In genomic region chr4:1693131-1693896, GRCh38 we compare ENCODE assay signal across 8 cellular contexts. TPM values are rescaled to one million over a fixed set of nuclear protein-coding genes. Genes with fewer than 3 reads are reported as not detected.
DNase-seq lines count a peak whose midpoint lies in the region; ATAC-seq, FAIRE-seq and TF ChIP-seq lines count a peak whose summit lies in the region.

No MANE protein-coding gene starts in this region.

- BruUV-seq in endothelial cell of umbilical vein (replicated peaks; lab: Mats Ljungman, UMichigan): TSS peak; percentile 21

- ATAC-seq in HG03571 (IDR thresholded peaks at IDR 0.05; ENCODE audit: unreplicated experiment): peak; percentile 85
- ATAC-seq in naive thymus-derived CD8-positive, alpha-beta T cell: peak; percentile 96 to 98
- peak; percentile 94 for ATAC-seq in stimulated activated effector memory CD8-positive, alpha-beta T cell treated with anti-CD3 and anti-CD28 coated beads, Interleukin-12 subunit alpha, Interleukin-12 subunit beta, amount 100 ng/mL, for 72 hours

- H3K36me3 Mint-ChIP-seq in naive thymus-derived CD8-positive, alpha-beta T cell: peaks cover 0 to 72% (median 11%) of the 10 kb centered on the region in 3 donors
- H3K36me3 Mint-ChIP-seq in stimulated activated effector memory CD8-positive, alpha-beta T cell treated with anti-CD3 and anti-CD28 coated beads, Interleukin-12 subunit alpha, Interleukin-12 subunit beta, amount 100 ng/mL, for 72 hours: peaks cover 97% of the 10 kb centered on the region

- no peak overlapping the region for H3K27ac ChIP-seq in endothelial cell of umbilical vein (ENCODE audit: insufficient read depth, low read depth, low read length)

- H4K20me1 ChIP-seq in endothelial cell of umbilical vein (replicated peaks; ENCODE audit: control insufficient read depth, extremely low read depth, insufficient read depth, low read length): no peaks in the 10 kb centered on the region

- no peaks in the 10 kb centered on the region for H3K9me3 ChIP-seq in endothelial cell of umbilical vein (replicated peaks; ENCODE audit: control insufficient read depth, insufficient read depth, low read length)

- DNase-seq in SIG-M5 treated with dmso at 0.1 percent for 504 hours (lab: John Stamatoyannopoulos, UW; ENCODE audit: unreplicated experiment) (peak; percentile 63), SIG-M5 (lab: John Stamatoyannopoulos, UW) (no peak), NOMO-1 treated with dmso at 0.1 percent for 144 hours (lab: John Stamatoyannopoulos, UW; ENCODE audit: unreplicated experiment) (peak; percentile 62), endothelial cell of umbilical vein (ENCODE audit: low read depth, low spot score) (peak; percentile 78)
- peak; percentile 84 for DNase-seq in activated CD8-positive, alpha-beta memory T cell treated with anti-CD3 and anti-CD28 coated beads for 24 hours
- peak; percentile 59 to 84 (median 76) for DNase-seq in naive thymus-derived CD8-positive, alpha-beta T cell
- DNase-seq in stimulated activated effector memory CD8-positive, alpha-beta T cell treated with anti-CD3 and anti-CD28 coated beads, Interleukin-12 subunit alpha, Interleukin-12 subunit beta, amount 100 ng/mL, for 72 hours (ENCODE audit: low spot score in 2 of 2): peak; percentile 63 to 82

- H3K9me1 ChIP-seq in endothelial cell of umbilical vein (replicated peaks; ENCODE audit: control insufficient read depth, extremely low read depth, insufficient read depth, low read length): no peaks in the 10 kb centered on the region

- dilution Hi-C loops in endothelial cell of umbilical vein (cut with MboI; ENCODE audit: extremely low pct_ligation_motif_present, low sequenced_read_pairs): no loop called here

- no peaks in the 10 kb centered on the region for H3K27me3 ChIP-seq in endothelial cell of umbilical vein (ENCODE audit: control insufficient read depth in 2 of 2, insufficient read depth in 2 of 2, low read length in 2 of 2)

- H3K27me3 Mint-ChIP-seq in naive thymus-derived CD8-positive, alpha-beta T cell: no peaks in the 10 kb centered on the region

- H3K27ac Mint-ChIP-seq in naive thymus-derived CD8-positive, alpha-beta T cell: peak overlapping the region in 8 of 10 donors; percentile 41 to 82 (median 76)
- no peak overlapping the region for H3K27ac Mint-ChIP-seq in stimulated activated effector memory CD8-positive, alpha-beta T cell treated with anti-CD3 and anti-CD28 coated beads, Interleukin-12 subunit alpha, Interleukin-12 subunit beta, amount 100 ng/mL, for 72 hours

- no peak overlapping the region for H2AFZ ChIP-seq in endothelial cell of umbilical vein (ENCODE audit: low read depth, low read length)

- peak; percentile 83 for FAIRE-seq in endothelial cell of umbilical vein (lab: Jason Lieb, UNC)

- TF ChIP-seq POLR2A in endothelial cell of umbilical vein (IDR thresholded peaks at IDR 0.05; ENCODE audit: low read depth, low read length): no peak

- no peak overlapping the region for H3K4me3 ChIP-seq in endothelial cell of umbilical vein (replicated peaks in 1 of 3; ENCODE audit: insufficient read depth in 1 of 3, low read depth in 1 of 3, low read length in 3 of 3)

- H3K4me3 Mint-ChIP-seq in naive thymus-derived CD8-positive, alpha-beta T cell: no peak overlapping the region
- H3K4me3 Mint-ChIP-seq in stimulated activated effector memory CD8-positive, alpha-beta T cell treated with anti-CD3 and anti-CD28 coated beads, Interleukin-12 subunit alpha, Interleukin-12 subunit beta, amount 100 ng/mL, for 72 hours: no peak overlapping the region

- H3K36me3 ChIP-seq in endothelial cell of umbilical vein (ENCODE audit: control insufficient read depth in 2 of 2, extremely low read depth in 1 of 2, insufficient read depth in 2 of 2, low read length in 2 of 2): peaks cover 15 to 33% of the 10 kb centered on the region in 2 experiments

- H3K4me2 ChIP-seq in endothelial cell of umbilical vein (ENCODE audit: insufficient read depth, low read length): no peak overlapping the region

- no peaks in the 10 kb centered on the region for H3K4me1 ChIP-seq in endothelial cell of umbilical vein (ENCODE audit: control insufficient read depth, extremely low read depth, insufficient read depth, low read length)

- peaks cover 0 to 5% (median 3%) of the 10 kb centered on the region in 4 donors for H3K4me1 Mint-ChIP-seq in naive thymus-derived CD8-positive, alpha-beta T cell
- no peaks in the 10 kb centered on the region for H3K4me1 Mint-ChIP-seq in stimulated activated effector memory CD8-positive, alpha-beta T cell treated with anti-CD3 and anti-CD28 coated beads, Interleukin-12 subunit alpha, Interleukin-12 subunit beta, amount 100 ng/mL, for 72 hours

- POLR2A ChIA-PET in endothelial cell of umbilical vein (lab: Charles Lee): interaction anchor here (0.7 to 1.2 kb wide), 4 partner anchors 18 to 34 kb away, joined by 3 to 5 read pairs (median 4); partner anchors contain the start of gene SLBP
- POLR2A ChIA-PET in naive thymus-derived CD8-positive, alpha-beta T cell (lab: Charles Lee): interaction anchor here (0.6 to 6.5 kb wide), 9 partner anchors 8 to 493 kb away, joined by 3 to 85 read pairs (median 3); partner anchors contain the start of genes SLBP, TACC3 and TMEM129

- TF ChIP-seq CTCF in endothelial cell of umbilical vein (IDR thresholded peaks at IDR 0.05; ENCODE audit: extremely low read depth in 1 of 2, insufficient read depth in 1 of 2, low read depth in 1 of 2, low read length in 2 of 2): peak; percentile 94 to 95

- intact Hi-C loops in endothelial cell of umbilical vein (cut with micrococcal nuclease): loop anchor here (1.0 kb wide), 2 partner anchors 33 to 117 kb away; no protein-coding TSS in a partner anchor

- no peak overlapping the region for H3K9ac ChIP-seq in endothelial cell of umbilical vein (replicated peaks; ENCODE audit: extremely low read depth, insufficient read depth, low read length)

- H3K9me3 Mint-ChIP-seq in naive thymus-derived CD8-positive, alpha-beta T cell: no peaks in the 10 kb centered on the region
- no peaks in the 10 kb centered on the region for H3K9me3 Mint-ChIP-seq in stimulated activated effector memory CD8-positive, alpha-beta T cell treated with anti-CD3 and anti-CD28 coated beads, Interleukin-12 subunit alpha, Interleukin-12 subunit beta, amount 100 ng/mL, for 72 hours

- H3K79me2 ChIP-seq in endothelial cell of umbilical vein (ENCODE audit: control insufficient read depth, insufficient read depth, low read length): no peaks in the 10 kb centered on the region

- CTCF ChIA-PET in endothelial cell of umbilical vein (lab: Charles Lee): interaction anchor here (0.7 to 9.7 kb wide), 29 partner anchors 10 to 337 kb away, joined by 3 to 347 read pairs (median 6); partner anchors contain the start of genes FAM53A, NSD2, SLBP and TACC3

TF ChIP-seq in endothelial cell of umbilical vein, 7 proteins besides CTCF, POLR2A, EP300 and RAD21 (continues in another document):
- no peak for TF ChIP-seq JUN (IDR thresholded peaks at IDR 0.05; ENCODE audit: borderline replicate concordance, insufficient read depth, insufficient read length, low read depth)

RNA-seq across cellular contexts. Expression of gene FAM53A, which starts 9.2 kb away (rescaled TPM):
- 1.3 and 1.7 TPM in 2 replicates for total RNA-seq in endothelial cell of umbilical vein
- 1.3 and 1.8 TPM in 2 replicates for polyA plus RNA-seq in endothelial cell of umbilical vein
- polyA plus RNA-seq in endothelial cell of umbilical vein (2011; cell fraction: cytosol; rRNA removed): 0.83 and 1.6 TPM in 2 replicates
- 2.0 and 2.8 TPM in 2 replicates for polyA plus RNA-seq in endothelial cell of umbilical vein (2011; cell fraction: nucleus; rRNA removed)
- 0.25 and 1.3 TPM in 2 replicates for polyA plus RNA-seq in endothelial cell of umbilical vein (2012)
- polyA minus RNA-seq in endothelial cell of umbilical vein: 0.45 and 0.75 TPM in 2 replicates
- 1.7 TPM for polyA minus RNA-seq in endothelial cell of umbilical vein (2011; cell fraction: cytosol; rRNA and poly(A)+ RNA removed)
- polyA minus RNA-seq in endothelial cell of umbilical vein (2011; cell fraction: nucleus; rRNA and poly(A)+ RNA removed): 1.5 and 1.9 TPM in 2 replicates
- total RNA-seq in naive thymus-derived CD8-positive, alpha-beta T cell: 1 to 10 TPM; 1.1 to 1.3 TPM
- polyA plus RNA-seq in naive thymus-derived CD8-positive, alpha-beta T cell: 1 to 10 TPM in 2 of 3 donors, under 1 TPM in 1; 0.64 to 1.7 (median 1.2) TPM

RNA-seq across cellular contexts. Expression of gene SLBP, which starts 18.8 kb away (rescaled TPM):
- total RNA-seq in endothelial cell of umbilical vein: 62.7 and 63.1 TPM in 2 replicates
- polyA plus RNA-seq in endothelial cell of umbilical vein: 41.2 and 48.3 TPM in 2 replicates
- polyA plus RNA-seq in endothelial cell of umbilical vein (2011; cell fraction: cytosol; rRNA removed): 57.1 and 65.0 TPM in 2 replicates
- 37.7 and 48.4 TPM in 2 replicates for polyA plus RNA-seq in endothelial cell of umbilical vein (2011; cell fraction: nucleus; rRNA removed)
- polyA plus RNA-seq in endothelial cell of umbilical vein (2012): 53.0 and 69.2 TPM in 2 replicates
- 27.3 and 28.7 TPM in 2 replicates for polyA minus RNA-seq in endothelial cell of umbilical vein
- 42.8 TPM for polyA minus RNA-seq in endothelial cell of umbilical vein (2011; cell fraction: cytosol; rRNA and poly(A)+ RNA removed)
- polyA minus RNA-seq in endothelial cell of umbilical vein (2011; cell fraction: nucleus; rRNA and poly(A)+ RNA removed): 12.9 and 13.2 TPM in 2 replicates
- 10 to 100 TPM; 32.5 to 33.9 TPM for total RNA-seq in naive thymus-derived CD8-positive, alpha-beta T cell
- 10 to 100 TPM; 42.6 to 49.3 (median 46.6) TPM for polyA plus RNA-seq in naive thymus-derived CD8-positive, alpha-beta T cell

RNA-seq across cellular contexts. Expression of gene TMEM129, which starts 27.8 kb away (rescaled TPM):
- 23.2 and 24.8 TPM in 2 replicates for total RNA-seq in endothelial cell of umbilical vein
- polyA plus RNA-seq in endothelial cell of umbilical vein: 33.2 and 53.7 TPM in 2 replicates
- 19.8 and 29.5 TPM in 2 replicates for polyA plus RNA-seq in endothelial cell of umbilical vein (2011; cell fraction: cytosol; rRNA removed)
- polyA plus RNA-seq in endothelial cell of umbilical vein (2011; cell fraction: nucleus; rRNA removed): 22.0 and 24.0 TPM in 2 replicates
- 11.7 and 14.3 TPM in 2 replicates for polyA plus RNA-seq in endothelial cell of umbilical vein (2012)
- 15.1 and 18.8 TPM in 2 replicates for polyA minus RNA-seq in endothelial cell of umbilical vein
- 10.2 TPM for polyA minus RNA-seq in endothelial cell of umbilical vein (2011; cell fraction: cytosol; rRNA and poly(A)+ RNA removed)
- polyA minus RNA-seq in endothelial cell of umbilical vein (2011; cell fraction: nucleus; rRNA and poly(A)+ RNA removed): 7.0 and 9.7 TPM in 2 replicates
- total RNA-seq in naive thymus-derived CD8-positive, alpha-beta T cell: 10 to 100 TPM; 34.0 to 35.2 TPM
- polyA plus RNA-seq in naive thymus-derived CD8-positive, alpha-beta T cell: 10 to 100 TPM; 26.9 to 41.7 (median 28.4) TPM

RNA-seq across cellular contexts. Expression of gene TACC3, which starts 28.0 kb away (rescaled TPM):
- 123 and 135 TPM in 2 replicates for total RNA-seq in endothelial cell of umbilical vein
- polyA plus RNA-seq in endothelial cell of umbilical vein: 41.2 and 54.5 TPM in 2 replicates
- 56.0 and 64.2 TPM in 2 replicates for polyA plus RNA-seq in endothelial cell of umbilical vein (2011; cell fraction: cytosol; rRNA removed)
- polyA plus RNA-seq in endothelial cell of umbilical vein (2011; cell fraction: nucleus; rRNA removed): 132 and 166 TPM in 2 replicates
- 32.3 and 77.6 TPM in 2 replicates for polyA plus RNA-seq in endothelial cell of umbilical vein (2012)
- polyA minus RNA-seq in endothelial cell of umbilical vein: 18.0 and 19.3 TPM in 2 replicates
- polyA minus RNA-seq in endothelial cell of umbilical vein (2011; cell fraction: cytosol; rRNA and poly(A)+ RNA removed): 23.2 TPM
- 28.0 and 30.7 TPM in 2 replicates for polyA minus RNA-seq in endothelial cell of umbilical vein (2011; cell fraction: nucleus; rRNA and poly(A)+ RNA removed)
- 100 to 1,000 TPM; 145 to 150 TPM for total RNA-seq in naive thymus-derived CD8-positive, alpha-beta T cell
- polyA plus RNA-seq in naive thymus-derived CD8-positive, alpha-beta T cell: 10 to 100 TPM; 38.7 to 91.6 (median 61.2) TPM
